ENCODE assay signal across 1 cellular context in the genomic region with DNA sequence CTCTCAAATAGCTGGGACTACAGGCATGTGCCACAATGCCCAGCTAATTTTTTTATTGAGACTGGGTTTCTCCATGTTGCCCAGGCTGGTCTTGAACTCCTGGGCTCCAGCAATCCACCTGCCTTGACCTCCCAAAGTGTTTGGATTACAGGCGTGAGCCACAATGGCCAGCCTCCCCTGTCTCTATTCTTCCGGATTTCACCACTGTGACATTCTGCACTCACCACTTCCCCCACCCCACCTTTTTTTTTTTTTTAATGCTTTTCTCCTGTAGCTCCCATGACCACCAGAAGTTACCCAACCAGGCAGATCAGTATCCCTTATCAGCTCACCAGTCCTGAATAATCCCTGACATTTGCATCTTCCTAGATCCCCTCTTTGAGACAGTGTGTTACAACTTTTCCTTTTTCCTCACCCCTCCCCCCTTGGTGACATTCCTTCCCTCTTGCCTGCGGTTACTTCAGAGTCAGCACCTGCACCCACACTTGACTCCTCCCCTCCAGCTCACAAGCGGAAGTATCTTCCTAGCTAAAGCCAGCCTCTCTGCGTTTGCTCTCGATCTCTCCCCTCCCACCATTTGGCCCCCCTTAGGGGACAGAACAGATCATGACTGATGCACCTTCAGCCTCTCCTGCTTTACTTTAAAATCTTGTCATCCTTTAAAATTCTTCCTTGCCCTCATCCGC.
TF ChIP-seq lines count a peak whose summit lies in the region.

No MANE protein-coding gene starts in this region.

TF ChIP-seq in GM23338, 12 proteins besides CTCF, POLR2A, EP300 and RAD21 (continued from another document):
- TF ChIP-seq, protein P1, sequence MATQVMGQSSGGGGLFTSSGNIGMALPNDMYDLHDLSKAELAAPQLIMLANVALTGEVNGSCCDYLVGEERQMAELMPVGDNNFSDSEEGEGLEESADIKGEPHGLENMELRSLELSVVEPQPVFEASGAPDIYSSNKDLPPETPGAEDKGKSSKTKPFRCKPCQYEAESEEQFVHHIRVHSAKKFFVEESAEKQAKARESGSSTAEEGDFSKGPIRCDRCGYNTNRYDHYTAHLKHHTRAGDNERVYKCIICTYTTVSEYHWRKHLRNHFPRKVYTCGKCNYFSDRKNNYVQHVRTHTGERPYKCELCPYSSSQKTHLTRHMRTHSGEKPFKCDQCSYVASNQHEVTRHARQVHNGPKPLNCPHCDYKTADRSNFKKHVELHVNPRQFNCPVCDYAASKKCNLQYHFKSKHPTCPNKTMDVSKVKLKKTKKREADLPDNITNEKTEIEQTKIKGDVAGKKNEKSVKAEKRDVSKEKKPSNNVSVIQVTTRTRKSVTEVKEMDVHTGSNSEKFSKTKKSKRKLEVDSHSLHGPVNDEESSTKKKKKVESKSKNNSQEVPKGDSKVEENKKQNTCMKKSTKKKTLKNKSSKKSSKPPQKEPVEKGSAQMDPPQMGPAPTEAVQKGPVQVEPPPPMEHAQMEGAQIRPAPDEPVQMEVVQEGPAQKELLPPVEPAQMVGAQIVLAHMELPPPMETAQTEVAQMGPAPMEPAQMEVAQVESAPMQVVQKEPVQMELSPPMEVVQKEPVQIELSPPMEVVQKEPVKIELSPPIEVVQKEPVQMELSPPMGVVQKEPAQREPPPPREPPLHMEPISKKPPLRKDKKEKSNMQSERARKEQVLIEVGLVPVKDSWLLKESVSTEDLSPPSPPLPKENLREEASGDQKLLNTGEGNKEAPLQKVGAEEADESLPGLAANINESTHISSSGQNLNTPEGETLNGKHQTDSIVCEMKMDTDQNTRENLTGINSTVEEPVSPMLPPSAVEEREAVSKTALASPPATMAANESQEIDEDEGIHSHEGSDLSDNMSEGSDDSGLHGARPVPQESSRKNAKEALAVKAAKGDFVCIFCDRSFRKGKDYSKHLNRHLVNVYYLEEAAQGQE (IDR thresholded peaks at IDR 0.05; ENCODE audit: unreplicated experiment), result no peak
- peak; percentile 63 for TF ChIP-seq CREB1 (CRISPR knock-in tag; IDR thresholded peaks at IDR 0.05; ENCODE audit: low read depth)
